9 cellular contexts compared by ENCODE assay signal in the genomic region with DNA sequence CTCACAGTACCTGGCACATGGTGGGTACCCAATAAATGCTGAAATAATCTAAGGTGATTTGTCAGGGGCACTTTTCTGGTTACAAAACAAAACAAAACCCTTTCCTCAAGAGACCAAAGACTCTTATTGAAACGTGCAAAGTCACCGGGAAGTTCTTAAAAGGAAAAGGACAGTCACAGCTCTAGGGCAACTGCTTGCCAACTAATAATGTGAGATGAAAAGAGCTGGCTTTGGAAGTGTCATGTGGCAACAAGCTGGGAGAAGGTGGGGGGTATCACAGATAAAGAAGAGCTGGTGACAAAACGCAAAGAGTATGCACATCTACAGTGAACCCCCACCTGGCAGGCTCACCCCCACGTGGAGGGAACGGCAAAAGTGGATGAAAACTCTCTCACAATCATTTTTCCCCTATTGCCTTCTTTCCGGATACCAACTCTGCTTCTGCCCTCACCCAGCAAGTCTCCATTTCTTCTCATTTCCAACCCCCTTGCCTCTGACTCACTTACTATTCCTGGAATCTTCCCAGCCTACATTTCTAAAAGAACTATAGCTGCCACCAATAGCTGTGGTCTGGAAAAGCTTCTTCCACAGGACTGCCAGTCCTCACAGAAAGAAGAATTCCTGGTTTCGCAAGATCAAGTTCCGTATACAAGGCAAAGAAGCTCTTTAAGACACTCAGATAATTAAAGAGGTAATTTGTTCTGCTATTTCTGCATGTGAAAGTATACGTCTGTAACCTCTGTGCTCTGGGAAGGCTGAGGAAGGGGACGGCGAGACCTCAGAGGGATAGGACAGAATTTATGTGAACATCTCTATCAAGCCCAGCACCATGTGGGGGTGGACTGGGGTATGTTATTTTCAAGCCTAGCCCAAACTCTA. TPM values are rescaled to one million over a fixed set of nuclear protein-coding genes. Genes with fewer than 3 reads are reported as not detected.
DNase-seq lines count a peak whose midpoint lies in the region; ATAC-seq, FAIRE-seq and TF ChIP-seq lines count a peak whose summit lies in the region.
"Had no signal": no experiment of that assay in that cellular context is flagged by ENCODE, and none has a peak within 500 bp of the region (broad histone marks: within the 10 kb centered on the region; RNA-seq: fewer than 3 reads in every experiment).

No MANE protein-coding gene starts in this region.

- H3K27ac ChIP-seq in caudate nucleus (ENCODE audit: low read depth, low read length) (peak overlapping the region; percentile 88), lung (ENCODE audit: low read depth in 1 of 2, low read length in 1 of 2) (peak overlapping the region in 1 of 2 donors; percentile 80), transverse colon (peak overlapping the region; percentile 33 to 69 (median 56))

- 34 to 41% methylated on average over 11 of the region's 11 CpGs for WGBS in lung, 2 donors
- WGBS in transverse colon (ENCODE audit: low coverage in 1 of 2), 2 donors: 70 to 85% methylated on average over 6 to 11 of the region's 11 CpGs

- TF ChIP-seq POLR2A in transverse colon (IDR thresholded peaks at IDR 0.05): no peak

- intact Hi-C loops in transverse colon (cut with DNase I; ENCODE audit: low total_unique reads): no loop called here

- no peak for FAIRE-seq in HTR-8/SVneo (lab: Jason Lieb, UNC)

- no peak for TF ChIP-seq CTCF in lung (IDR thresholded peaks at IDR 0.05; ENCODE audit: control extremely low read depth, extremely low read depth)
- TF ChIP-seq CTCF in transverse colon (IDR thresholded peaks at IDR 0.05): no peak

- in situ Hi-C loops in transverse colon (cut with MboI; ENCODE audit: low pct_ligation_motif_present in 1 of 4, low pct_unique_long_range_greater_than_20kb in 1 of 4, low sequenced_read_pairs in 3 of 4): no loop called here

- no peaks in the 10 kb centered on the region for H3K27me3 ChIP-seq in lung (ENCODE audit: control insufficient read depth, insufficient read depth)
- no peaks in the 10 kb centered on the region for H3K27me3 ChIP-seq in transverse colon

- H3K36me3 ChIP-seq in lung (ENCODE audit: control insufficient read depth in 2 of 2, insufficient read depth in 2 of 2, low read length in 2 of 2) (peaks cover 7 to 28% of the 10 kb centered on the region in 2 donors), transverse colon (peaks cover 0 to 34% (median 16%) of the 10 kb centered on the region in 4 donors)

- H3K4me1 ChIP-seq in lung (ENCODE audit: control insufficient read depth in 2 of 2, insufficient read depth in 2 of 2, low read length in 2 of 2): peaks cover 0 to 7% of the 10 kb centered on the region in 2 donors
- H3K4me1 ChIP-seq in transverse colon: peaks cover 0 to 10% (median 0%) of the 10 kb centered on the region in 4 donors

- ATAC-seq in lung (ENCODE audit: insufficient read depth, low FRiP score) (peak; percentile 85), GM18858 (IDR thresholded peaks at IDR 0.05; ENCODE audit: unreplicated experiment) (no peak)
- ATAC-seq: activated CD8-positive, alpha-beta T cell treated with anti-CD3 and anti-CD28 coated beads, Interleukin-2, amount 10 ng/mL, durations not matched to agents 7 days and 5 days had no signal

- H3K9me3 ChIP-seq in lung (ENCODE audit: control insufficient read depth in 2 of 2, insufficient read depth in 1 of 2, low read length in 1 of 2): peaks cover 0 to 2% of the 10 kb centered on the region in 2 donors
- H3K9me3 ChIP-seq in transverse colon: no peaks in the 10 kb centered on the region

- DNase-seq in HTR-8/SVneo (ENCODE audit: insufficient read length, low spot score): peak; percentile 78
- peak in 19 of 61 donors; percentile 6 to 64 (median 22) for DNase-seq in caudate nucleus (lab: John Stamatoyannopoulos, UW)
- no peak for DNase-seq in lung (ENCODE audit: low spot score)
- DNase-seq in transverse colon: no peak
- no peak for DNase-seq in NCI-H2196 (lab: John Stamatoyannopoulos, UW; ENCODE audit: unreplicated experiment)
- DNase-seq in NCI-H1092 (lab: John Stamatoyannopoulos, UW): no peak
- DNase-seq: activated CD8-positive, alpha-beta T cell treated with anti-CD3 and anti-CD28 coated beads, Interleukin-2, amount 10 ng/mL, durations not matched to agents 7 days and 5 days; NCI-H1436 had no signal

- no peak for TF ChIP-seq EP300 in transverse colon (IDR thresholded peaks at IDR 0.05; ENCODE audit: low read depth)

- H3K4me3 ChIP-seq in lung (no peak overlapping the region), transverse colon (no peak overlapping the region)

RNA-seq across cellular contexts. Expression of gene ANPEP, which starts 21.8 kb away (rescaled TPM):
- total RNA-seq in lung (100 to 1,000 TPM in 1 of 2 donors, 1 to 10 TPM in 1; 7.8 to 101 TPM), transverse colon (1,000 to 10,000 TPM in 1 of 4 donors, 100 to 1,000 TPM in 3; 133 to 1,054 (median 474) TPM)
- 10 to 100 TPM; 41.3 to 65.4 TPM for polyA plus RNA-seq in lung

RNA-seq across cellular contexts. Expression of gene AP3S2, which starts 57.3 kb away (rescaled TPM):
- total RNA-seq in lung (10 to 100 TPM; 30.2 to 31.8 TPM), transverse colon (10 to 100 TPM; 20.9 to 90.0 (median 72.6) TPM)
- 10 to 100 TPM in 1 of 2 donors, 1 to 10 TPM in 1; 9.9 to 21.6 TPM for polyA plus RNA-seq in lung
